ENCODE assay signal across 9 cellular contexts in the genomic region with DNA sequence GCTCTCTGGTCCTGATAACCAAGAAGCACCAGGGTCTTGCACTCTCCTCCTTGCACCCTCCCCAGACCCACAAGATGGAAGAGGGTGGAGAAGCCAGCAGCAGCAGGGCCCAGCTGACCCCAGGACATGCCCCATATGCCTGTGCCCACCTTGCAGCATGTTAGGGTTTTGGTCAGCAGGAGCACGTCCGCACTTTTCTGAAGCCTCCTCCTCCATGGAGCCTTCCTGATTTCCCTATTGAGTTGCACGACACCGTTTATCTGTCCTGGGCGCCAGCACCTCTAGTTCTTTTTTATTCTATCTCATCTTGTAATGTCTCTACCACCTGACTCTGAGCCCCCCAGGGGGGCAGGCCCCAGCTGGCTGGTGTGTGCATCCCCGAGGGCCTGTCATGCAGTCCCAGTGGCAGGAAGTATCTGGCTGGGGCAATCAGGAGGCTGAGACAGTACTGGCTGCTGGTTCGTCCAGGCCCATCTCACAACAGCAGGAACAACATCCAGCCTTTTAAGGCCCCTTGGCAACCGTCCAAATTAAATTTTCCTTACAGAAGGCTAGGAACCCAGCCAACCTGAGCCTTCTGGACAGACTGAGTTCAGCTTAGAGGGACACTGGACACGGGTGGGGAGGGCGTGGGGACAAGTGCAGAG. TPM values are rescaled to one million over a fixed set of nuclear protein-coding genes. Genes with fewer than 3 reads are reported as not detected.
DNase-seq lines count a peak whose midpoint lies in the region; ATAC-seq, FAIRE-seq and TF ChIP-seq lines count a peak whose summit lies in the region.
"Had no signal": no experiment of that assay in that cellular context is flagged by ENCODE, and none has a peak within 500 bp of the region (broad histone marks: within the 10 kb centered on the region; RNA-seq: fewer than 3 reads in every experiment).

No MANE protein-coding gene starts in this region.

- H4K20me1 ChIP-seq in BLaER1 treated with 17β-estradiol and CSF1 and Interleukin-3, amounts not matched to agents 10 nM and 100 nM: peaks cover 3 to 100% (median 100%) of the 10 kb centered on the region in 11 experiments; a peak in 20 of 22 replicates
- no peaks in the 10 kb centered on the region for H4K20me1 ChIP-seq in endothelial cell of umbilical vein (replicated peaks; ENCODE audit: control insufficient read depth, extremely low read depth, insufficient read depth, low read length)
- peaks cover 94% of the 10 kb centered on the region for H4K20me1 ChIP-seq in neural progenitor cell (ENCODE audit: low read depth)

- H2AFZ ChIP-seq in endothelial cell of umbilical vein (ENCODE audit: low read depth, low read length): no peak overlapping the region
- H2AFZ ChIP-seq in neural progenitor cell (replicated peaks): no peak overlapping the region

- CTCF ChIA-PET in endothelial cell of umbilical vein (lab: Charles Lee): interaction anchor here (1.0 to 2.3 kb wide), 7 partner anchors 11 to 64 kb away, joined by 3 to 8 read pairs (median 6); no protein-coding TSS in a partner anchor

- H3K4me2 ChIP-seq in BLaER1 treated with 17β-estradiol and CSF1 and Interleukin-3, amounts not matched to agents 10 nM and 100 nM: peak overlapping the region in 10 of 11 experiments; percentile 32 to 96 (median 86); a peak in 20 of 22 replicates
- H3K4me2 ChIP-seq in endothelial cell of umbilical vein (ENCODE audit: insufficient read depth, low read length) (no peak overlapping the region), neural progenitor cell (peak overlapping the region; percentile 76)

- H3K9me3 Mint-ChIP-seq in neural progenitor cell: no peaks in the 10 kb centered on the region
- H3K9me3 Mint-ChIP-seq: activated CD4-positive, alpha-beta T cell treated with anti-CD3 and anti-CD28 coated beads, Interleukin-2, amount 10 ng/mL, durations not matched to agents 24 days and 14 days had no signal

- POLR2A ChIA-PET in endothelial cell of umbilical vein (lab: Charles Lee): interaction anchor here (0.6 kb wide), 1 partner anchor 27 kb away, joined by 3 read pairs; no protein-coding TSS in a partner anchor

- ATAC-seq in HG03439 (IDR thresholded peaks at IDR 0.05; ENCODE audit: unreplicated experiment) (no peak), HG02798 (IDR thresholded peaks at IDR 0.05; ENCODE audit: poor library complexity, unreplicated experiment) (no peak), HG02623 (IDR thresholded peaks at IDR 0.05; ENCODE audit: unreplicated experiment) (no peak)

- TF ChIP-seq CTCF in endothelial cell of umbilical vein (IDR thresholded peaks at IDR 0.05; ENCODE audit: extremely low read depth in 1 of 2, insufficient read depth in 1 of 2, low read depth in 1 of 2, low read length in 2 of 2): no peak
- no peak for TF ChIP-seq CTCF in neural progenitor cell (IDR thresholded peaks at IDR 0.05)

- peak overlapping the region in 4 of 11 experiments; percentile 26 to 48 (median 36); a peak in 4 of 22 replicates for H3K9ac ChIP-seq in BLaER1 treated with 17β-estradiol and CSF1 and Interleukin-3, amounts not matched to agents 10 nM and 100 nM
- H3K9ac ChIP-seq in endothelial cell of umbilical vein (replicated peaks; ENCODE audit: extremely low read depth, insufficient read depth, low read length) (no peak overlapping the region), neural progenitor cell (no peak overlapping the region)

- H3K4me1 ChIP-seq in BLaER1 treated with 17β-estradiol and CSF1 and Interleukin-3, amounts not matched to agents 10 nM and 100 nM: peaks cover 61 to 100% (median 99%) of the 10 kb centered on the region in 10 experiments
- peaks cover 5% of the 10 kb centered on the region for H3K4me1 ChIP-seq in endothelial cell of umbilical vein (ENCODE audit: control insufficient read depth, extremely low read depth, insufficient read depth, low read length)
- peaks cover 63% of the 10 kb centered on the region for H3K4me1 ChIP-seq in neural progenitor cell

- peak overlapping the region in 1 of 10 experiments; percentile 11; a peak in 2 of 20 replicates for H3K4me3 ChIP-seq in BLaER1 treated with 17β-estradiol and CSF1 and Interleukin-3, amounts not matched to agents 10 nM and 100 nM
- H3K4me3 ChIP-seq in endothelial cell of umbilical vein (replicated peaks in 1 of 3; ENCODE audit: insufficient read depth in 1 of 3, low read depth in 1 of 3, low read length in 3 of 3) (no peak overlapping the region), neural progenitor cell (no peak overlapping the region)

- intact Hi-C loops in endothelial cell of umbilical vein (cut with micrococcal nuclease): no loop called here

- H3K9me1 ChIP-seq in endothelial cell of umbilical vein (replicated peaks; ENCODE audit: control insufficient read depth, extremely low read depth, insufficient read depth, low read length): no peaks in the 10 kb centered on the region

- dilution Hi-C loops in endothelial cell of umbilical vein (cut with MboI; ENCODE audit: extremely low pct_ligation_motif_present, low sequenced_read_pairs): no loop called here

- TF ChIP-seq POLR2A in endothelial cell of umbilical vein (IDR thresholded peaks at IDR 0.05; ENCODE audit: low read depth, low read length): no peak

- H3K79me2 ChIP-seq in endothelial cell of umbilical vein (ENCODE audit: control insufficient read depth, insufficient read depth, low read length) (no peaks in the 10 kb centered on the region), neural progenitor cell (ENCODE audit: low read depth) (peaks cover 91% of the 10 kb centered on the region)

- peak; percentile 44 for FAIRE-seq in endothelial cell of umbilical vein (lab: Jason Lieb, UNC)

- H3F3A ChIP-seq in neural progenitor cell (ENCODE audit: low read depth): peaks cover 33% of the 10 kb centered on the region

- peaks cover 78% of the 10 kb centered on the region for H3K4me1 Mint-ChIP-seq in neural progenitor cell
- H3K4me1 Mint-ChIP-seq: activated CD4-positive, alpha-beta T cell treated with anti-CD3 and anti-CD28 coated beads, Interleukin-2, amount 10 ng/mL, durations not matched to agents 24 days and 14 days had no signal

- H3K27me3 ChIP-seq in BLaER1 treated with 17β-estradiol and CSF1 and Interleukin-3, amounts not matched to agents 10 nM and 100 nM: peaks cover 0 to 55% (median 0%) of the 10 kb centered on the region in 11 experiments; a peak in 6 of 22 replicates
- H3K27me3 ChIP-seq in endothelial cell of umbilical vein (ENCODE audit: control insufficient read depth in 2 of 2, insufficient read depth in 2 of 2, low read length in 2 of 2) (no peaks in the 10 kb centered on the region), neural progenitor cell (no peaks in the 10 kb centered on the region)

- DNase-seq in NCI-H345 (lab: John Stamatoyannopoulos, UW) (peak; percentile 91), endothelial cell of umbilical vein (ENCODE audit: low read depth, low spot score) (peak; percentile 78), neural progenitor cell (ENCODE audit: low spot score) (no peak)
- DNase-seq in effector CD8-positive, alpha-beta T cell (lab: John Stamatoyannopoulos, UW): no peak
- DNase-seq: activated CD4-positive, alpha-beta T cell treated with anti-CD3 and anti-CD28 coated beads, Interleukin-2, amount 10 ng/mL, durations not matched to agents 24 days and 14 days had no signal

- peak overlapping the region; percentile 67 for H3K27ac Mint-ChIP-seq in neural progenitor cell
- H3K27ac Mint-ChIP-seq: activated CD4-positive, alpha-beta T cell treated with anti-CD3 and anti-CD28 coated beads, Interleukin-2, amount 10 ng/mL, durations not matched to agents 24 days and 14 days had no signal

- H3K36me3 ChIP-seq in BLaER1 treated with 17β-estradiol and CSF1 and Interleukin-3, amounts not matched to agents 10 nM and 100 nM: no peaks in the 10 kb centered on the region
- no peaks in the 10 kb centered on the region for H3K36me3 ChIP-seq in endothelial cell of umbilical vein (ENCODE audit: control insufficient read depth in 2 of 2, extremely low read depth in 1 of 2, insufficient read depth in 2 of 2, low read length in 2 of 2)
- no peaks in the 10 kb centered on the region for H3K36me3 ChIP-seq in neural progenitor cell

- H3K27me3 Mint-ChIP-seq in neural progenitor cell (ENCODE audit: insufficient read depth, low read depth): peaks cover 15% of the 10 kb centered on the region
- H3K27me3 Mint-ChIP-seq: activated CD4-positive, alpha-beta T cell treated with anti-CD3 and anti-CD28 coated beads, Interleukin-2, amount 10 ng/mL, durations not matched to agents 24 days and 14 days had no signal

- no peak overlapping the region for H3K27ac ChIP-seq in BLaER1 treated with 17β-estradiol and CSF1 and Interleukin-3, amounts not matched to agents 10 nM and 100 nM
- H3K27ac ChIP-seq in endothelial cell of umbilical vein (ENCODE audit: insufficient read depth, low read depth, low read length) (no peak overlapping the region), neural progenitor cell (peak overlapping the region; percentile 25)

- no peaks in the 10 kb centered on the region for H3K9me3 ChIP-seq in BLaER1 treated with 17β-estradiol and CSF1 and Interleukin-3, amounts not matched to agents 10 nM and 100 nM (replicated peaks in 1 of 11)
- H3K9me3 ChIP-seq in endothelial cell of umbilical vein (replicated peaks; ENCODE audit: control insufficient read depth, insufficient read depth, low read length) (no peaks in the 10 kb centered on the region), neural progenitor cell (ENCODE audit: low read depth) (no peaks in the 10 kb centered on the region)

- no TSS peak for BruUV-seq in endothelial cell of umbilical vein (replicated peaks; lab: Mats Ljungman, UMichigan)

- peak overlapping the region; percentile 38 for H3K4me3 Mint-ChIP-seq in neural progenitor cell
- H3K4me3 Mint-ChIP-seq: activated CD4-positive, alpha-beta T cell treated with anti-CD3 and anti-CD28 coated beads, Interleukin-2, amount 10 ng/mL, durations not matched to agents 24 days and 14 days had no signal

- peaks cover 3% of the 10 kb centered on the region for H3K36me3 Mint-ChIP-seq in neural progenitor cell

TF ChIP-seq in endothelial cell of umbilical vein, 7 proteins besides CTCF, POLR2A, EP300 and RAD21 (continues in another document):
- no peak for TF ChIP-seq MYC (IDR thresholded peaks at IDR 0.05; ENCODE audit: low read depth, low read length)
- TF ChIP-seq POLR2AphosphoS5 (IDR thresholded peaks at IDR 0.05; ENCODE audit: insufficient read depth, low read depth, low read length): no peak
- TF ChIP-seq, protein P1, sequence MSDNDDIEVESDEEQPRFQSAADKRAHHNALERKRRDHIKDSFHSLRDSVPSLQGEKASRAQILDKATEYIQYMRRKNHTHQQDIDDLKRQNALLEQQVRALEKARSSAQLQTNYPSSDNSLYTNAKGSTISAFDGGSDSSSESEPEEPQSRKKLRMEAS (IDR thresholded peaks at IDR 0.05; ENCODE audit: insufficient read depth, insufficient read length): no peak

RNA-seq across cellular contexts. Expression of a gene that starts 39.6 kb away (rescaled TPM):
- total RNA-seq in endothelial cell of umbilical vein (17.8 and 22.2 TPM in 2 replicates), neural progenitor cell (ENCODE audit: low replicate concordance) (19.0 and 41.3 TPM in 2 replicates)
- polyA plus RNA-seq in endothelial cell of umbilical vein: 6.5 and 7.5 TPM in 2 replicates
- 8.3 and 10.0 TPM in 2 replicates for polyA plus RNA-seq in endothelial cell of umbilical vein (2011; cell fraction: cytosol; rRNA removed)
- 8.3 and 9.3 TPM in 2 replicates for polyA plus RNA-seq in endothelial cell of umbilical vein (2011; cell fraction: nucleus; rRNA removed)
- 9.1 and 9.5 TPM in 2 replicates for polyA plus RNA-seq in endothelial cell of umbilical vein (2012)
- polyA minus RNA-seq in endothelial cell of umbilical vein: 13.6 and 14.0 TPM in 2 replicates
- 29.1 TPM for polyA minus RNA-seq in endothelial cell of umbilical vein (2011; cell fraction: cytosol; rRNA and poly(A)+ RNA removed)
- polyA minus RNA-seq in endothelial cell of umbilical vein (2011; cell fraction: nucleus; rRNA and poly(A)+ RNA removed): 4.2 and 5.7 TPM in 2 replicates

Comparison
In these comparisons a context has a peak if more than half of its experiments do, and no peak if none do; other contexts are left out.
1. DNase-seq: peak in NCI-H345 (single experiment) and endothelial cell of umbilical vein (single experiment); none in neural progenitor cell (single experiment) and effector CD8-positive, alpha-beta T cell (single experiment).